In the genomic region with DNA sequence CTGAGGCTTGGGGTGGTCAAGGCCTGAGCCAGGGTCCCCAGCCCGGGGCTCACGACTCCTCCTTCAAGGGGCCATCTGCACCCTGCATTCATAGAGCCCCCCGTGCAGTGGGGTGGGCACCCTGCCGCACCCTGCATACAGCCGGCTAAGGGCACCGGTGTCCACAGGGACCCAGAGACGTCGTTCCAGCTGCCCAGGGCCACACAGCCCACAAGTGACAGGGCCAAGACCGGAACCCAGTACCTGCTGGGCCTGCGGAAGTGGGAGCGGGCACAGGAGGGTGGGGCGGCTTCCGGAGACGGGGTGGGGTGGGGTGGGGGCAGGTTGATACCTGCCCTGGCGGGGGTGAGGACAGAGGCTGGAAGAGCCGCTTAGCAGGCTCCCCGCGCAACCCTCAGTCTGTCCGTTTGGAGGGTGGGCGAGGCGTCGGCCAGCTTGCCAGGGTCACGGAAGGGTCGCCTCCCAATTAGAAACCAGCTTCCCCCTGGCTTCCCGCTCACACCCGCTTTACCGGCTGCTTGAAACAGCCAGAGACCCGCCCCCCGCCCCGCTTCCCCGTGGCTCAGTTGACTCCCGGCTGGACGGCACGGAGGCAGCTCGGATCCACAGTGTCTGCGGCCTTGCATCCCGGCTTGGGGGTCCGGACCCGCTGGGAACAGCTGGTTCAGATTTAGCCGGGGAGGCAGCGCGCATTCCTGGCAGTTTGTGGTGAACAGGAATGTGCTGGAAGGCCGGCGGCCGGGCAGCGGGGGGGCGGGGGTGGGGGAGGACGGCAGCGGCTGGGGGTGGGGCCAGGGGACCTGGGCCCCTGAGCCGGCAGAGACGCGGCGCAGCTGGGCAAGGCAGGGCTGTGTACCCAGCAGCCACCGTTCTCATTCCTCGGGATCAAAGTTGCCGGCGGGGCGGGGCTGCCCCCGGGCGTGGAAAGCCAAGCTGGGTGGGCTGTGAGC, we compare ENCODE assay signal across 8 cellular contexts. TPM values are rescaled to one million over a fixed set of nuclear protein-coding genes. Genes with fewer than 3 reads are reported as not detected.
DNase-seq lines count a peak whose midpoint lies in the region; ATAC-seq and TF ChIP-seq lines count a peak whose summit lies in the region.

No MANE protein-coding gene starts in this region.

- no peaks in the 10 kb centered on the region for H3K9me3 Mint-ChIP-seq in T-cell

- peaks cover 30 to 41% (median 31%) of the 10 kb centered on the region in 3 donors for H3K4me1 Mint-ChIP-seq in T-cell

- H3K27ac ChIP-seq in DND-41 (ENCODE audit: low read length), result no peak overlapping the region
- H3K27ac ChIP-seq in breast epithelium, result peak overlapping the region; percentile 98 to 99

- H2AFZ ChIP-seq in DND-41 (ENCODE audit: low read depth, low read length), result peak overlapping the region; percentile 46

- TF ChIP-seq CTCF in DND-41 (IDR thresholded peaks at IDR 0.05; ENCODE audit: borderline replicate concordance, extremely low read depth, low read length, poor library complexity, severe bottlenecking) (no peak), breast epithelium (IDR thresholded peaks at IDR 0.05) (no peak)

- peak overlapping the region; percentile 89 to 93 for H3K27ac Mint-ChIP-seq in T-cell

- CTCF ChIA-PET in T-cell (lab: Charles Lee), result interaction anchor here in 1 of 2 donors (0.6 kb wide), 1 partner anchor 213 kb away, joined by 4 read pairs; the partner anchor contains the start of gene ATP5F1D

- ATAC-seq in DND-41 (ENCODE audit: insufficient read depth, low read depth), result peak; percentile 82
- peak; percentile 29 for ATAC-seq in HG02642 (IDR thresholded peaks at IDR 0.05; ENCODE audit: poor library complexity, unreplicated experiment)
- ATAC-seq in T-cell (replicated peaks in 1 of 4), result peak; percentile 25 to 63 (median 56)
- no peak for ATAC-seq in HG03045 (IDR thresholded peaks at IDR 0.05; ENCODE audit: unreplicated experiment)
- ATAC-seq in GM18870 (IDR thresholded peaks at IDR 0.05; ENCODE audit: unreplicated experiment), result no peak

- TF ChIP-seq POLR2A in breast epithelium (IDR thresholded peaks at IDR 0.05), result no peak

- H3K79me2 ChIP-seq in DND-41 (ENCODE audit: insufficient read depth, low read length), result no peaks in the 10 kb centered on the region

- DNase-seq in DND-41 (peak; percentile 74), T-cell (peak in 33 of 34 experiments; percentile 41 to 78 (median 61)), breast epithelium (ENCODE audit: low spot score in 2 of 2) (peak; percentile 78 to 81), islet precursor cell (peak; percentile 97)
- DNase-seq in stimulated activated CD4-positive, alpha-beta T cell treated with anti-CD3 and anti-CD28 coated beads, Interleukin-1b, Interleukin-23, amount 100 ng/mL, for 48 hours, result peak; percentile 49

- intact Hi-C loops in breast epithelium (cut with DNase I; ENCODE audit: low total_unique reads), result loop anchor here (5.0 kb wide), 1 partner anchor 74 kb away; the partner anchor contains the start of gene GPX4

- no peaks in the 10 kb centered on the region for H3K27me3 Mint-ChIP-seq in T-cell

- H3K4me3 Mint-ChIP-seq in T-cell, result peak overlapping the region; percentile 95 to 97 (median 96)

- H3K36me3 Mint-ChIP-seq in T-cell, result peaks cover 13% of the 10 kb centered on the region

- H3K9me3 ChIP-seq in DND-41 (ENCODE audit: insufficient read depth, low read length, severe bottlenecking) (no peaks in the 10 kb centered on the region), breast epithelium (no peaks in the 10 kb centered on the region)

- H3K4me1 ChIP-seq in DND-41 (ENCODE audit: insufficient read depth, low read length), result peaks cover 36% of the 10 kb centered on the region
- H3K4me1 ChIP-seq in breast epithelium, result peaks cover 0 to 5% of the 10 kb centered on the region in 2 donors

- H3K4me2 ChIP-seq in DND-41 (ENCODE audit: insufficient read depth, low read length), result peak overlapping the region; percentile 73

- peaks cover 25% of the 10 kb centered on the region for H3K27me3 ChIP-seq in DND-41 (ENCODE audit: insufficient read depth, low read length, poor library complexity)
- H3K27me3 ChIP-seq in breast epithelium, result no peaks in the 10 kb centered on the region

- POLR2A ChIA-PET in T-cell (lab: Charles Lee), result interaction anchor here (0.6 to 1.2 kb wide), 6 partner anchors 8 to 85 kb away, joined by 3 to 10 read pairs (median 3); partner anchors contain the start of gene ABCA7 (in 1 of the 2)

- H4K20me1 ChIP-seq in DND-41 (ENCODE audit: insufficient read depth, low read length), result no peaks in the 10 kb centered on the region

- H3K9ac ChIP-seq in DND-41 (ENCODE audit: low read depth, low read length), result peak overlapping the region; percentile 49

- peak overlapping the region in 1 of 2 experiments; percentile 55; a peak in 2 of 4 replicates for H3K4me3 ChIP-seq in DND-41 (ENCODE audit: low read depth in 1 of 2, low read length in 2 of 2)
- peak overlapping the region; percentile 93 to 100 (median 98) for H3K4me3 ChIP-seq in breast epithelium

- H3K36me3 ChIP-seq in DND-41 (ENCODE audit: insufficient read depth, low read length), result no peaks in the 10 kb centered on the region
- H3K36me3 ChIP-seq in breast epithelium, result no peaks in the 10 kb centered on the region

RNA-seq across cellular contexts. Expression of gene CNN2, which starts 1.8 kb away (rescaled TPM):
- 100 to 1,000 TPM; 239 to 385 (median 314) TPM for total RNA-seq in T-cell
- 10 to 100 TPM; 70.4 to 74.1 (median 70.7) TPM for total RNA-seq in breast epithelium

RNA-seq across cellular contexts. Expression of gene RNU6-2, which starts 6.9 kb away (rescaled TPM):
- not detected for total RNA-seq in T-cell
- not detected for total RNA-seq in breast epithelium

RNA-seq across cellular contexts. Expression of gene TMEM259, which starts 7.3 kb away (rescaled TPM):
- 100 to 1,000 TPM; 319 to 423 (median 372) TPM for total RNA-seq in T-cell
- 100 to 1,000 TPM; 112 to 156 (median 153) TPM for total RNA-seq in breast epithelium

RNA-seq across cellular contexts. Expression of gene ABCA7, which starts 11.7 kb away (rescaled TPM):
- 100 to 1,000 TPM; 166 to 217 (median 178) TPM for total RNA-seq in T-cell
- 10 to 100 TPM in 2 of 3 donors, 1 to 10 TPM in 1; 8.0 to 31.8 (median 26.5) TPM for total RNA-seq in breast epithelium

RNA-seq across cellular contexts. Expression of gene GRIN3B, which starts 28.0 kb away (rescaled TPM):
- total RNA-seq in T-cell, result under 1 TPM in 3 of 5 donors, not detected in 2; 0.07 to 0.44 (median 0.09) TPM
- total RNA-seq in breast epithelium, result 1 to 10 TPM in 1 of 3 donors, not detected in 2; 2.6 TPM

Comparison
In these comparisons a context has a peak if more than half of its experiments do, and no peak if none do; other contexts are left out.
1. ATAC-seq: peak in DND-41 (single experiment), HG02642 (single experiment) and T-cell (4 of 4); none in HG03045 (single experiment) and GM18870 (single experiment).
2. Peak in every context shown above with its lines, with median percentiles within 50 percentile points of each other: DNase-seq.